ENCODE assay signal across 8 cellular contexts in genomic region chr12:49763006-49763591, GRCh38. TPM values are rescaled to one million over a fixed set of nuclear protein-coding genes. Genes with fewer than 3 reads are reported as not detected.
A peak's percentile ranks its signal among the peaks of the same experiment; 100 is the strongest.
DNase-seq lines count a peak whose midpoint lies in the region; ATAC-seq, FAIRE-seq and TF ChIP-seq lines count a peak whose summit lies in the region.

No MANE protein-coding gene starts in this region.

- WGBS in upper lobe of left lung, 2 donors = 18 to 19% methylated on average over 8 of the region's 8 CpGs

- no peak for TF ChIP-seq POLR2A in upper lobe of left lung (IDR thresholded peaks at IDR 0.05)

- no peaks in the 10 kb centered on the region for H3K9me3 ChIP-seq in upper lobe of left lung

- peak; percentile 79 for FAIRE-seq in GM19239 (lab: Jason Lieb, UNC)

- TF ChIP-seq CTCF in RWPE1 (conservative IDR thresholded peaks at IDR 0.05; ENCODE audit: low read depth) = peak; percentile 70
- TF ChIP-seq CTCF in upper lobe of left lung (IDR thresholded peaks at IDR 0.05) = peak; percentile 43 to 63 (median 50)

- intact Hi-C loops in posterior cingulate gyrus (cut with DNase I) = no loop called here

- H3K27ac ChIP-seq in RWPE1 = no peak overlapping the region
- H3K27ac ChIP-seq in upper lobe of left lung = peak overlapping the region in 2 of 4 donors; percentile 9 to 72

- CTCF ChIA-PET in RWPE1 (lab: Yijun Ruan, JAX) = interaction anchor here (0.6 to 0.9 kb wide), 5 partner anchors 9 to 80 kb away, joined by 3 to 6 read pairs (median 3); partner anchors contain the start of gene BCDIN3D

- H3K27me3 ChIP-seq in upper lobe of left lung = no peaks in the 10 kb centered on the region

- peaks cover 4 to 11% (median 8%) of the 10 kb centered on the region in 4 donors for H3K4me1 ChIP-seq in upper lobe of left lung

- peak; percentile 62 to 80 for ATAC-seq in upper lobe of left lung (ENCODE audit: low FRiP score in 2 of 2)

- POLR2A ChIA-PET in RWPE1 (lab: Yijun Ruan, JAX; ENCODE audit: low non-redundant PET) = no interaction called here

- TF ChIP-seq EP300 in upper lobe of left lung (IDR thresholded peaks at IDR 0.05) = no peak

- H3K36me3 ChIP-seq in upper lobe of left lung = peaks cover 40 to 80% (median 64%) of the 10 kb centered on the region in 4 donors

- DNase-seq in AG08395 (ENCODE audit: low spot score) (peak; percentile 68), GM19239 (ENCODE audit: insufficient read length, low spot score) (peak; percentile 56), RWPE1 (ENCODE audit: low spot score) (peak; percentile 38), globus pallidus (ENCODE audit: low spot score) (peak; percentile 37), posterior cingulate gyrus (peak; percentile 47 to 95 (median 73)), upper lobe of left lung (peak in 1 of 2 donors; percentile 76), mesenteric fat pad (ENCODE audit: low spot score) (no peak)
- DNase-seq in activated effector memory CD4-positive, alpha-beta T cell treated with anti-CD3 and anti-CD28 coated beads, Interleukin-2, amount 50 U/mL, for 16 hours = peak; percentile 93

- H3K4me3 ChIP-seq in upper lobe of left lung = no peak overlapping the region

RNA-seq across cellular contexts. Expression of gene TMBIM6, which starts 21.7 kb away (rescaled TPM):
- total RNA-seq in upper lobe of left lung = 100 to 1,000 TPM; 185 to 831 (median 594) TPM
- 477 TPM for total RNA-seq in mesenteric fat pad

RNA-seq across cellular contexts. Expression of gene FMNL3, which starts 55.9 kb away (rescaled TPM):
- 10 to 100 TPM; 13.0 to 46.7 (median 29.4) TPM for total RNA-seq in upper lobe of left lung
- 26.4 TPM for total RNA-seq in mesenteric fat pad
